In genomic region chr16:14051110-14051729, GRCh38 we compare ENCODE assay signal across 27 cellular contexts. TPM values are rescaled to one million over a fixed set of nuclear protein-coding genes. Genes with fewer than 3 reads are reported as not detected.
DNase-seq lines count a peak whose midpoint lies in the region; ATAC-seq, FAIRE-seq and TF ChIP-seq lines count a peak whose summit lies in the region.
"Had no signal": no experiment of that assay in that cellular context is flagged by ENCODE, and none has a peak within 500 bp of the region (broad histone marks: within the 10 kb centered on the region; RNA-seq: fewer than 3 reads in every experiment).

No MANE protein-coding gene starts in this region.

- H2AFZ ChIP-seq in GM12878 (ENCODE audit: control insufficient read depth, low read depth, low read length) = no peak overlapping the region
- peak overlapping the region; percentile 4 for H2AFZ ChIP-seq in keratinocyte (ENCODE audit: control insufficient read depth, low read length)

- SMC1A ChIA-PET in GM12878 (lab: Charles Lee; ENCODE audit: uncharacterized antibody, unreplicated experiment) = no interaction called here

- H4K20me1 ChIP-seq in GM12878 (ENCODE audit: control insufficient read depth, insufficient read depth) (no peaks in the 10 kb centered on the region), keratinocyte (ENCODE audit: control insufficient read depth, extremely low read depth, insufficient read depth, low read length) (no peaks in the 10 kb centered on the region)

- H3K4me3 Mint-ChIP-seq in MCF 10A (ENCODE audit: unreplicated experiment) = no peak overlapping the region
- H3K4me3 Mint-ChIP-seq: activated naive CD8-positive, alpha-beta T cell; CD14-positive monocyte had no signal

- H3K9me3 ChIP-seq in breast epithelium (peaks cover 0 to 4% of the 10 kb centered on the region in 2 donors), GM12878 (replicated peaks; ENCODE audit: control insufficient read depth, insufficient read depth, low read length) (no peaks in the 10 kb centered on the region), keratinocyte (ENCODE audit: control insufficient read depth, low read depth, low read length) (no peaks in the 10 kb centered on the region), sigmoid colon (no peaks in the 10 kb centered on the region)

- DNase-seq in breast epithelium (ENCODE audit: low spot score in 2 of 2) (no peak), MCF 10A (ENCODE audit: unreplicated experiment) (no peak), GM12878 (ENCODE audit: low read depth, low spot score) (no peak), keratinocyte (ENCODE audit: low read depth, low spot score) (no peak), NCI-H526 treated with DMSO at 0.1 percent for 48 hours (lab: John Stamatoyannopoulos, UW) (no peak), GM10248 (ENCODE audit: extremely low spot score) (no peak), NCI-H1048 (lab: John Stamatoyannopoulos, UW) (no peak), sigmoid colon (no peak)
- DNase-seq: activated CD4-positive, alpha-beta T cell treated with anti-CD3 and anti-CD28 coated beads for 4 hours; DMS79 treated with DMSO at 0.1 percent for 48 hours; GF-D8; hypothalamus; left ventricle myocardium inferior; NCI-H1092; NCI-H1694 treated with DMSO at 0.1 percent for 48 hours; NCI-H2171; stimulated activated CD4-positive, alpha-beta T cell treated with anti-CD3 and anti-CD28 coated beads, Interleukin-4, amount 100 ng/mL, for 1 hour; stomach; T1000 had no signal

- in situ Hi-C loops in GM12878 (cut with MboI) = no loop called here

- POLR2A ChIA-PET in MCF 10A (lab: Yijun Ruan, JAX) = interaction anchor here (1.0 kb wide), 1 partner anchor 109 kb away, joined by 3 read pairs; no protein-coding TSS in a partner anchor
- POLR2A ChIA-PET in GM12878 (lab: Charles Lee) = no interaction called here
- POLR2A ChIA-PET in GM10248 (lab: Yijun Ruan, JAX) = no interaction called here

- no peak overlapping the region for H3K4me2 ChIP-seq in GM12878 (ENCODE audit: control insufficient read depth, insufficient read depth)
- H3K4me2 ChIP-seq in keratinocyte (ENCODE audit: control insufficient read depth, extremely low read depth, insufficient read depth, low read depth, low read length) = no peak overlapping the region

- BruUV-seq in MCF 10A (replicated peaks; lab: Mats Ljungman, UMichigan) = no TSS peak
- no TSS peak for BruUV-seq in GM12878 (replicated peaks; lab: Mats Ljungman, UMichigan)

- TF ChIP-seq CTCF in breast epithelium (IDR thresholded peaks at IDR 0.05) (no peak), MCF 10A (IDR thresholded peaks at IDR 0.05; ENCODE audit: unreplicated experiment) (no peak), GM12878 (IDR thresholded peaks at IDR 0.05 in 2 of 3, conservative IDR thresholded peaks at IDR 0.05 in 1 of 3; ENCODE audit: control insufficient read depth in 2 of 3, extremely low read depth in 1 of 3, insufficient read depth in 1 of 3, low read depth in 3 of 3, low read length in 3 of 3) (no peak), keratinocyte (optimal IDR thresholded peaks at IDR 0.05 in 1 of 3, IDR thresholded peaks at IDR 0.05 in 1 of 3, conservative IDR thresholded peaks at IDR 0.05 in 1 of 3; ENCODE audit: extremely low read depth in 1 of 3, insufficient read depth in 2 of 3, low read length in 3 of 3) (no peak), GM10248 (IDR thresholded peaks at IDR 0.05; ENCODE audit: control extremely low read depth, extremely low read depth, low read depth, missing control alignments) (no peak), sigmoid colon (IDR thresholded peaks at IDR 0.05) (no peak)

- TF ChIP-seq POLR2A in breast epithelium (IDR thresholded peaks at IDR 0.05) (no peak), GM12878 (IDR thresholded peaks at IDR 0.05; ENCODE audit: low read depth, low read length) (no peak), sigmoid colon (IDR thresholded peaks at IDR 0.05) (no peak)

- 35% methylated on average over 5 of the region's 5 CpGs for WGBS in GM12878 (ENCODE audit: insufficient coverage, insufficient replicate concordance, low lambda C conversion rate, missing lambda C conversion rate)
- 91 to 95% methylated on average over 5 of the region's 5 CpGs for WGBS in sigmoid colon, 2 donors

- dilution Hi-C loops in keratinocyte (cut with MboI; ENCODE audit: extremely low pct_ligation_motif_present, low sequenced_read_pairs) = no loop called here

- RAD21 ChIA-PET in GM12878 (lab: Charles Lee; ENCODE audit: unreplicated experiment) = no interaction called here

- TF ChIP-seq EP300 in GM12878 (IDR thresholded peaks at IDR 0.05; ENCODE audit: borderline replicate concordance in 1 of 2, control insufficient read depth in 1 of 2, low read depth in 2 of 2, low read length in 2 of 2) (no peak), sigmoid colon (IDR thresholded peaks at IDR 0.05) (no peak)

- FAIRE-seq in GM12878 (lab: Jason Lieb, UNC) (no peak), keratinocyte (lab: Jason Lieb, UNC) (no peak)
- FAIRE-seq: bronchial epithelial cell, GM19239 had no signal

- H3K4me3 ChIP-seq in breast epithelium (peak overlapping the region in 1 of 3 donors; percentile 46), GM12878 (no peak overlapping the region), keratinocyte (ENCODE audit: control insufficient read depth in 2 of 3, extremely low read depth in 1 of 3, insufficient read depth in 2 of 3, low read depth in 1 of 3, low read length in 3 of 3) (no peak overlapping the region), sigmoid colon (no peak overlapping the region)
- H3K4me3 ChIP-seq: left ventricle myocardium inferior, right atrium auricular region, stomach had no signal

- ATAC-seq in GM12878 = no peak

- no peaks in the 10 kb centered on the region for H3K27me3 Mint-ChIP-seq in MCF 10A (ENCODE audit: insufficient read depth, unreplicated experiment)

- H3K27ac Mint-ChIP-seq in MCF 10A (ENCODE audit: low read depth, unreplicated experiment) = no peak overlapping the region
- H3K27ac Mint-ChIP-seq: activated naive CD8-positive, alpha-beta T cell; CD14-positive monocyte had no signal

- H3K79me2 ChIP-seq in GM12878 (ENCODE audit: control insufficient read depth, insufficient read depth, low read length) = no peaks in the 10 kb centered on the region
- no peaks in the 10 kb centered on the region for H3K79me2 ChIP-seq in keratinocyte (ENCODE audit: control insufficient read depth, insufficient read depth, low read length)

- H3K4me1 ChIP-seq in breast epithelium (no peaks in the 10 kb centered on the region), GM12878 (ENCODE audit: control insufficient read depth, insufficient read depth, low read length) (no peaks in the 10 kb centered on the region), keratinocyte (ENCODE audit: control insufficient read depth, extremely low read depth, insufficient read depth, low read length) (peaks cover 8% of the 10 kb centered on the region), sigmoid colon (no peaks in the 10 kb centered on the region)
- H3K4me1 ChIP-seq: stomach had no signal

- peaks cover 4% of the 10 kb centered on the region for H3K9me3 Mint-ChIP-seq in MCF 10A (ENCODE audit: unreplicated experiment)

- no peak overlapping the region for H3K9ac ChIP-seq in GM12878 (ENCODE audit: control insufficient read depth, insufficient read depth, low read length)
- H3K9ac ChIP-seq in keratinocyte (ENCODE audit: control insufficient read depth, extremely low read depth, insufficient read depth, low read length) = no peak overlapping the region

- H3K36me3 ChIP-seq in breast epithelium (no peaks in the 10 kb centered on the region), GM12878 (ENCODE audit: control insufficient read depth in 2 of 2, insufficient read depth in 2 of 2, low read length in 1 of 2) (no peaks in the 10 kb centered on the region), keratinocyte (ENCODE audit: control insufficient read depth in 2 of 2, extremely low read depth in 1 of 2, insufficient read depth in 2 of 2, low read length in 2 of 2) (no peaks in the 10 kb centered on the region), sigmoid colon (no peaks in the 10 kb centered on the region)
- H3K36me3 ChIP-seq: left ventricle myocardium inferior, right atrium auricular region, stomach had no signal

- H3K27me3 ChIP-seq in breast epithelium (no peaks in the 10 kb centered on the region), GM12878 (replicated peaks in 1 of 2; ENCODE audit: control insufficient read depth in 2 of 2, insufficient read depth in 2 of 2, low read length in 1 of 2) (no peaks in the 10 kb centered on the region), keratinocyte (ENCODE audit: control insufficient read depth, extremely low read depth, insufficient read depth, low read length) (no peaks in the 10 kb centered on the region), sigmoid colon (no peaks in the 10 kb centered on the region)
- H3K27me3 ChIP-seq: right atrium auricular region, stomach had no signal

- H3K9me1 ChIP-seq in keratinocyte (ENCODE audit: control insufficient read depth, extremely low read depth, insufficient read depth, low read length) = no peaks in the 10 kb centered on the region

- peak overlapping the region; percentile 54 to 64 for H3K27ac ChIP-seq in breast epithelium
- no peak overlapping the region for H3K27ac ChIP-seq in GM12878 (ENCODE audit: control insufficient read depth, insufficient read depth)
- H3K27ac ChIP-seq in keratinocyte (ENCODE audit: control insufficient read depth, insufficient read depth, low read length) = no peak overlapping the region
- H3K27ac ChIP-seq in sigmoid colon = no peak overlapping the region
- H3K27ac ChIP-seq: 22Rv1, left ventricle myocardium inferior, right atrium auricular region, RWPE1, stomach, VCaP had no signal

- CTCF ChIA-PET in MCF 10A (lab: Yijun Ruan, JAX) = no interaction called here
- CTCF ChIA-PET in GM12878 (lab: Yijun Ruan, JAX) = no interaction called here
- CTCF ChIA-PET in GM10248 (lab: Yijun Ruan, JAX) = interaction anchor here (1.2 kb wide), 1 partner anchor 14 kb away, joined by 3 read pairs; no protein-coding TSS in a partner anchor

- intact Hi-C loops in breast epithelium (cut with DNase I; ENCODE audit: low total_unique reads) (no loop called here), MCF 10A (cut with micrococcal nuclease) (no loop called here), GM12878 (cut with micrococcal nuclease; ENCODE audit: unreplicated experiment) (no loop called here), sigmoid colon (cut with DNase I) (no loop called here)

- no peak for TF ChIP-seq RAD21 in GM12878 (IDR thresholded peaks at IDR 0.05; ENCODE audit: insufficient read depth, low read depth, low read length)

- no peaks in the 10 kb centered on the region for H3K4me1 Mint-ChIP-seq in MCF 10A (ENCODE audit: insufficient read depth, unreplicated experiment)
- H3K4me1 Mint-ChIP-seq: CD14-positive monocyte had no signal

- H3K36me3 Mint-ChIP-seq in MCF 10A (ENCODE audit: insufficient read depth, unreplicated experiment) = no peaks in the 10 kb centered on the region
- H3K36me3 Mint-ChIP-seq: activated naive CD8-positive, alpha-beta T cell; CD14-positive monocyte had no signal

RNA-seq across cellular contexts. Expression of gene MRTFB, which starts 19.9 kb away (rescaled TPM):
- total RNA-seq in breast epithelium (100 to 1,000 TPM in 1 of 3 donors, 10 to 100 TPM in 2; 49.9 to 115 (median 83.6) TPM), MCF 10A (2022) (30.0 and 33.3 TPM in 2 replicates), GM12878 (2014; rRNA removed) (6.7 and 9.1 TPM in 2 replicates), GM12878 (2014; rRNA removed; fragmentation: Illumina TruSeq; extraction: Trizol) (5.9 and 7.3 TPM in 2 replicates), GM12878 (2021) (14.2 and 14.3 TPM in 2 replicates), sigmoid colon (10 to 100 TPM; 23.2 to 44.6 (median 29.3) TPM)
- total RNA-seq in GM12878 (2013; cell fraction: nucleolus; rRNA removed) = 58.3 and 67.0 TPM in 2 replicates
- polyA plus RNA-seq in GM12878 (2011; ENCODE audit: low read depth) = 6.1 TPM
- polyA plus RNA-seq in GM12878 (2011; rRNA removed) (7.2 and 8.2 TPM in 2 replicates), GM12878 (2014; fragmentation: Illumina TruSeq; extraction: Trizol) (9.4 and 10.4 TPM in 2 replicates), GM12878 (2014; fragmentation: Nextera tagmentation; extraction: Ambion mirVana) (1 to 10 TPM; 2.1 to 4.0 TPM), GM12878 (2014; rRNA removed) (6.8 and 6.9 TPM in 2 replicates), GM12878 (2016; fragmentation: Nextera tagmentation; extraction: Ambion mirVana) (1 to 10 TPM; 7.8 to 8.5 TPM), keratinocyte (10.2 to 12.1 TPM (median 10.6 TPM) in 3 replicates), sigmoid colon (1 to 10 TPM; 4.6 to 9.8 (median 5.4) TPM)
- polyA plus RNA-seq in GM12878 (2011; cell fraction: cytosol; rRNA removed) = 7.8 and 8.2 TPM in 2 replicates
- polyA plus RNA-seq in GM12878 (2011; cell fraction: nucleus; rRNA removed) = 19.9 and 25.3 TPM in 2 replicates
- 4.0 and 4.6 TPM in 2 replicates for polyA plus RNA-seq in GM12878 (2012)
- polyA minus RNA-seq in GM12878 (2011; rRNA and poly(A)+ RNA removed) = 17.8 and 18.6 TPM in 2 replicates
- 3.5 and 7.1 TPM in 2 replicates for polyA minus RNA-seq in GM12878 (2011; cell fraction: cytosol; rRNA and poly(A)+ RNA removed)
- polyA minus RNA-seq in GM12878 (2011; cell fraction: nucleus; rRNA and poly(A)+ RNA removed) = 17.4 and 32.3 TPM in 2 replicates
- 15.5 TPM for polyA plus RNA-seq in keratinocyte (2011; ENCODE audit: low read depth)
- 8.5 and 12.2 TPM in 2 replicates for polyA plus RNA-seq in keratinocyte (2011; cell fraction: cytosol; rRNA removed)
- polyA plus RNA-seq in keratinocyte (2011; cell fraction: nucleus; rRNA removed) = 32.3 and 42.5 TPM in 2 replicates
- 7.1 and 9.9 TPM in 2 replicates for polyA plus RNA-seq in keratinocyte (2012; ENCODE audit: low replicate concordance)
- 31.4 to 52.6 TPM (median 32.0 TPM) in 3 replicates for polyA minus RNA-seq in keratinocyte
- polyA minus RNA-seq in keratinocyte (2011; cell fraction: cytosol; rRNA and poly(A)+ RNA removed) = 11.7 TPM
- 31.1 and 71.7 TPM in 2 replicates for polyA minus RNA-seq in keratinocyte (2011; cell fraction: nucleus; rRNA and poly(A)+ RNA removed)

Comparison
In these comparisons a context has a peak if more than half of its experiments do, and no peak if none do; other contexts are left out.
1. H3K27ac ChIP-seq: peak in breast epithelium (2 of 2); none in GM12878 (single experiment), keratinocyte (single experiment) and sigmoid colon (0 of 4).